ENCODE assay signal across 15 cellular contexts in the genomic region with DNA sequence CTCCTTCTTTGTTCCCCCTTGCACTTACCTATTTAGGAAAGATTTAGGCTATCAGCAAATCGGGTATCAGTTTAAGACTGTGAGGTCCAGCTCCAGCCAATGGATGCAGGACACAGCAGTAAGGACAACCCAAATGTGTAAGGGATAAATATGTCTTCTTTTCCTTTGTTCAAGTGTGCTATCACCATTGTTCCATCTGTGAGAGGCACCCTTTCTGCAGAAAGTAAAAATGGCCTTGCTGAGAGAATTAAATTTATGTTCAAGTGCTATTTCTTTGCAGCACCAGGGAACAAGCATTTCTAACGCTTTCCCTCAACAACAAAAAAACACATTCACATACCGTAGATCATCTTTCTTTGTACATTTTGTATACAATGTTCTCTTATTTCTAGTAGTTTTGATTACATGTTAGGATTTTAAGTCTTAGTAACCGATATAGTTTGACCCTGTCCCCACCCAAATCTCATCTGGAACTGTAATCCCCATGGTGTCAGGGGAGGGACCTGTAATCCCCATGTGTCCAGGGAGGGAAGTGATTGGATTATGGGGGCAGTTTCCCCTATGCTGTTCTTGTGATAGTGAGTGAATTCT. TPM values are rescaled to one million over a fixed set of nuclear protein-coding genes. Genes with fewer than 3 reads are reported as not detected.
"Had no signal": no experiment of that assay in that cellular context is flagged by ENCODE, and none has a peak within 500 bp of the region (broad histone marks: within the 10 kb centered on the region; RNA-seq: fewer than 3 reads in every experiment).

No MANE protein-coding gene starts in this region.

RNA-seq across cellular contexts. Expression of a gene that starts 49.3 kb away (rescaled TPM):
- total RNA-seq: activated CD4-positive, alpha-beta memory T cell treated with anti-CD3 and anti-CD28 coated beads, Interleukin-2, amount 10 ng/mL, durations not matched to agents 7 days and 5 days; activated CD4-positive, alpha-beta T cell treated with anti-CD3 and anti-CD28 coated beads for 36 hours; activated CD4-positive, alpha-beta T cell treated with anti-CD3 and anti-CD28 coated beads, Interleukin-2, amount 10 ng/mL, durations not matched to agents 7 days and 5 days; activated CD8-positive, alpha-beta memory T cell treated with anti-CD3 and anti-CD28 coated beads, Interleukin-2, amount 10 ng/mL, durations not matched to agents 7 days and 5 days; activated CD8-positive, alpha-beta T cell treated with anti-CD3 and anti-CD28 coated beads, Interleukin-2, amount 10 ng/mL, durations not matched to agents 7 days and 5 days; activated naive CD4-positive, alpha-beta T cell treated with anti-CD3 and anti-CD28 coated beads for 36 hours; activated naive CD8-positive, alpha-beta T cell treated with anti-CD3 and anti-CD28 coated beads, Interleukin-2, amount 10 ng/mL, durations not matched to agents 7 days and 5 days; activated T-helper 1 cell treated with anti-CD3 and anti-CD28 coated beads, Interleukin-12 subunit alpha, Interleukin-12 subunit beta, Interleukin-2, Interleukin-4 antibody, amounts not matched to agents 30 ng/mL and 10 ng/mL and 1 ng/mL, durations not matched to agents 14 hours and 24 hours and 36 hours; activated T-helper 17 cell treated with anti-CD3 and anti-CD28 coated beads, Interleukin-2, amount 50 U/mL, for 72 hours; ascending aorta; body of pancreas; breast epithelium; cardiac septum; cerebellum had no signal
- polyA plus RNA-seq: adipose tissue had no signal
